9 cellular contexts compared by ENCODE assay signal in the genomic region with DNA sequence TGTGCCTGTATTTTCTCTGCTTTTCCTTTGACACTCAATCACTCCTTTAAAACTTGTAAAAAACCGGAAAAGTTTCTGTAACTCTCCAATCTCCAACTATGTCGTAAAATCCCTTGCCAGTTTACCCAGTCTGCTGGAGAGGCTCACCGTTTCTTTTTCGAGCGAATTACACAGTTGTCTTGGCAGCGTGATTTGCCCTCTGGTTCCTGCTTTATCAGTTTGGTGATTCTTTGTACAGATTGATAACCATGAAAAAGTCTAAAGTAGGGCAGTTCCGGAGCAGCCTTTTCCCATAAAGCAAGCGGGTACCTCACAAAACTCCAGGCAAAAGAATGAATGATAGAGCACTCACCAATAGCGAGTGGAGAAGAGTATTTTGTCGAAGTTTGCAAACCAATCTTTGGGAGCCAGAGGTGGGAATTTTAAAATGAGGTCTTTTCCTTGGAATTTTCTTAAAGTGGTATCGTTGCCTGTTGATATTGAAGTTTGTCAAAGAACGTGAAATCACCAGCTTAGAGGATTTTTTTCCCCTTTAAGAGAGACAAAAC. TPM values are rescaled to one million over a fixed set of nuclear protein-coding genes. Genes with fewer than 3 reads are reported as not detected.
DNase-seq lines count a peak whose midpoint lies in the region; ATAC-seq and TF ChIP-seq lines count a peak whose summit lies in the region.
"Had no signal": no experiment of that assay in that cellular context is flagged by ENCODE, and none has a peak within 500 bp of the region (broad histone marks: within the 10 kb centered on the region; RNA-seq: fewer than 3 reads in every experiment).

A gene with protein sequence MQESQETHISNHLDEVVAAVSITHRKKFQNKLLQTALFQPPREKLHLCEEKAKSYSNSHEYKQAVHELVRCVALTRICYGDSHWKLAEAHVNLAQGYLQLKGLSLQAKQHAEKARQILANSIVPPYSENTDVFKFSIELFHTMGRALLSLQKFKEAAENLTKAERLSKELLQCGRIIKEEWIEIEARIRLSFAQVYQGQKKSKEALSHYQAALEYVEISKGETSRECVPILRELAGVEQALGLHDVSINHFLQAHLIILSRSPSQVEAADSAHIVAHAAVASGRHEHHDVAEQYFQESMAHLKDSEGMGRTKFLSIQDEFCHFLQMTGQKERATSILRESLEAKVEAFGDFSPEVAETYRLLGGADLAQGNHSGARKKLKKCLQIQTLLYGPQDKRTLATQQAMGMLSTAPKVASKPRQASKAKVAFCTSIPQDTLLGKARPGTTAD (minus strand): TSS at position 312 of the 548 bp plus-strand sequence. CDS start 20,869 bp downstream, outside the sequence.

- H3K27ac ChIP-seq in HL-60 (replicated peaks) (peak within 1 kb of the TSS; percentile 85), cardiac muscle cell (peak within 1 kb of the TSS; percentile 95)

- H3K4me3 ChIP-seq in HL-60 (replicated peaks; ENCODE audit: insufficient read depth, low read length) (peak within 1 kb of the TSS; percentile 37), cardiac muscle cell (peak within 1 kb of the TSS; percentile 47)

- peaks cover 7% of the 10 kb centered on the region for H3K36me3 ChIP-seq in cardiac muscle cell

- no peaks in the 10 kb centered on the region for H3K9me3 Mint-ChIP-seq in activated naive CD8-positive, alpha-beta T cell treated with anti-CD3 and anti-CD28 coated beads for 36 hours
- H3K9me3 Mint-ChIP-seq in osteocyte (ENCODE audit: unreplicated experiment), result no peaks in the 10 kb centered on the region
- H3K9me3 Mint-ChIP-seq: stimulated activated naive CD8-positive, alpha-beta T cell treated with anti-CD3 and anti-CD28 coated beads, Interleukin-15, Interleukin-2, amounts not matched to agents 100 ng/mL and 50 ng/mL, for 24 hours had no signal

- TF ChIP-seq CTCF in AG09319 (IDR thresholded peaks at IDR 0.05; ENCODE audit: low read depth, low read length) (no peak), HL-60 (IDR thresholded peaks at IDR 0.05; ENCODE audit: insufficient read depth, low read length) (no peak), cardiac muscle cell (IDR thresholded peaks at IDR 0.05; ENCODE audit: low read depth, low read length) (no peak), osteocyte (IDR thresholded peaks at IDR 0.05) (no peak)

- peak; percentile 56 for DNase-seq in AG09319 (ENCODE audit: extremely low read depth, low read depth)
- peak in 1 of 2 experiments; percentile 25 for DNase-seq in HL-60 (ENCODE audit: low read depth in 1 of 2, low spot score in 1 of 2)
- no peak for DNase-seq in activated naive CD8-positive, alpha-beta T cell treated with anti-CD3 and anti-CD28 coated beads for 36 hours
- DNase-seq in cardiac muscle cell (ENCODE audit: low read depth in 1 of 2, low spot score in 1 of 2), result peak; percentile 61 to 90
- DNase-seq in osteocyte (ENCODE audit: extremely low spot score, unreplicated experiment), result no peak
- no peak for DNase-seq in NCI-H146 (lab: John Stamatoyannopoulos, UW)
- DNase-seq in activated CD4-positive, alpha-beta T cell treated with anti-CD3 and anti-CD28 coated beads for 1 hour, result no peak

- H3K4me1 Mint-ChIP-seq in activated naive CD8-positive, alpha-beta T cell treated with anti-CD3 and anti-CD28 coated beads for 36 hours, result peaks cover 28% of the 10 kb centered on the region
- peaks cover 32% of the 10 kb centered on the region for H3K4me1 Mint-ChIP-seq in osteocyte (ENCODE audit: unreplicated experiment)

- no peaks in the 10 kb centered on the region for H3K27me3 Mint-ChIP-seq in activated naive CD8-positive, alpha-beta T cell treated with anti-CD3 and anti-CD28 coated beads for 36 hours
- no peaks in the 10 kb centered on the region for H3K27me3 Mint-ChIP-seq in osteocyte (ENCODE audit: unreplicated experiment)
- H3K27me3 Mint-ChIP-seq: stimulated activated naive CD8-positive, alpha-beta T cell treated with anti-CD3 and anti-CD28 coated beads, Interleukin-15, Interleukin-2, amounts not matched to agents 100 ng/mL and 50 ng/mL, for 24 hours had no signal

- no peak within 1 kb of the TSS for H3K27ac Mint-ChIP-seq in activated naive CD8-positive, alpha-beta T cell treated with anti-CD3 and anti-CD28 coated beads for 36 hours
- peak within 1 kb of the TSS; percentile 96 for H3K27ac Mint-ChIP-seq in osteocyte (ENCODE audit: unreplicated experiment)

- H3K27me3 ChIP-seq in HL-60 (ENCODE audit: insufficient read depth, poor library complexity, severe bottlenecking) (no peaks in the 10 kb centered on the region), cardiac muscle cell (no peaks in the 10 kb centered on the region)

- ATAC-seq in GM18868 (IDR thresholded peaks at IDR 0.05; ENCODE audit: unreplicated experiment), result no peak

- H3K9me3 ChIP-seq in cardiac muscle cell (ENCODE audit: low read depth), result no peaks in the 10 kb centered on the region

- H3K4me3 Mint-ChIP-seq in activated naive CD8-positive, alpha-beta T cell treated with anti-CD3 and anti-CD28 coated beads for 36 hours, result peak within 1 kb of the TSS; percentile 89
- H3K4me3 Mint-ChIP-seq in osteocyte (ENCODE audit: unreplicated experiment), result no peak within 1 kb of the TSS
- H3K4me3 Mint-ChIP-seq: stimulated activated naive CD8-positive, alpha-beta T cell treated with anti-CD3 and anti-CD28 coated beads, Interleukin-15, Interleukin-2, amounts not matched to agents 100 ng/mL and 50 ng/mL, for 24 hours had no signal

- H3K36me3 Mint-ChIP-seq in activated naive CD8-positive, alpha-beta T cell treated with anti-CD3 and anti-CD28 coated beads for 36 hours, result peaks cover 4% of the 10 kb centered on the region
- no peaks in the 10 kb centered on the region for H3K36me3 Mint-ChIP-seq in osteocyte (ENCODE audit: unreplicated experiment)

- H3K4me1 ChIP-seq in cardiac muscle cell (ENCODE audit: low read depth), result peaks cover 14% of the 10 kb centered on the region

RNA-seq across cellular contexts. Expression of the gene that starts here (rescaled TPM):
- total RNA-seq in activated naive CD8-positive, alpha-beta T cell treated with anti-CD3 and anti-CD28 coated beads for 36 hours, result 1 to 10 TPM; 3.7 to 4.2 TPM
- total RNA-seq in cardiac muscle cell (24.6 and 38.2 TPM in 2 replicates), osteocyte (23.1 and 23.5 TPM in 2 replicates)
- 15.0 and 18.9 TPM in 2 replicates for polyA plus RNA-seq in cardiac muscle cell

Comparison
In these comparisons a context has a peak if more than half of its experiments do, and no peak if none do; other contexts are left out.
1. DNase-seq: peak in AG09319 (single experiment) and cardiac muscle cell (2 of 2); none in activated naive CD8-positive, alpha-beta T cell treated with anti-CD3 and anti-CD28 coated beads for 36 hours (single experiment), osteocyte (single experiment), NCI-H146 (single experiment) and activated CD4-positive, alpha-beta T cell treated with anti-CD3 and anti-CD28 coated beads for 1 hour (single experiment).